In the genomic region with DNA sequence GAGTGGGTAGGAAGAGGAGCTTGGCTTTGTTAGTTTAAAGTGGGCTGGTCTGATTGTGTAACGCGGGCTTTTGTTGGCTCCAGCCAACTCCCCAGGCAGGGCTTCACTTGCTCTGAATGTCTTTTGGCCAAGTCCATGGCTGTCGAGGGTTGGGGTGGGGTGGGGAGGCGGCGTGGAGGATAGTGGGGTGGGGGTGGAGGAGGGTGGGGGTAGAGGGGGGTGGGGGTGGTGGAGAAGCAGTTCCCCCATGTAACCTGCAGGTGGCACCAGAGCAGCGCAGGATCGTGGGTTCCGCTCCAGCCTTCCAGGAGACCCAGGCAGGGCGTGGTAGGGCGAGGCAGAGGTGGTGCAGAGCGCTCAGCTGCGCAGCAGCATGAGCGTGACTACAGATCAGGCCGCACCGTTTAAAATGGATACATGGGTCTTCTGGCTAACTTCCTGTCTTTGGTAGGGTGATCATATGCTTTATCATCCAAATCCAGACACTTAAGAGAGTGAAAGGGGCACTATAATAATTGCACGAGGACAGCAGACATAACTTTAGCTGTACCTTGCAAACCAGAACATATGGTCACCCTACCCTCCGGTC, we compare ENCODE assay signal across 8 cellular contexts. TPM values are rescaled to one million over a fixed set of nuclear protein-coding genes. Genes with fewer than 3 reads are reported as not detected.
DNase-seq lines count a peak whose midpoint lies in the region; ATAC-seq and TF ChIP-seq lines count a peak whose summit lies in the region.

No MANE protein-coding gene starts in this region.

- H4K20me1 ChIP-seq in GM23338 (replicated peaks; ENCODE audit: insufficient read depth), result no peaks in the 10 kb centered on the region

- no peak overlapping the region; the same call in 2 of the 3 replicates for H3K4me3 Mint-ChIP-seq in GM23338

- H3K4me1 Mint-ChIP-seq in GM23338, result peaks cover 15% of the 10 kb centered on the region

- peak; percentile 86 for DNase-seq in GM23338 (ENCODE audit: low spot score)
- DNase-seq in NCI-H510A (lab: John Stamatoyannopoulos, UW), result peak; percentile 54
- peak; percentile 87 for DNase-seq in activated CD4-positive, alpha-beta T cell treated with anti-CD3 and anti-CD28 coated beads for 48 hours
- peak; percentile 86 for DNase-seq in coronary artery (ENCODE audit: low spot score)
- peak; percentile 71 to 94 for DNase-seq in lower leg skin (ENCODE audit: low spot score in 2 of 2)
- DNase-seq in stimulated activated CD4-positive, alpha-beta T cell treated with anti-CD3 and anti-CD28 coated beads, TNF-alpha, amount 100 ng/mL, for 4 hours (ENCODE audit: low read depth in 3 of 3), result peak; percentile 34 to 48 (median 41)

- WGBS in lower leg skin, 2 donors, result 5 to 12% methylated on average over 17 of the region's 17 CpGs

- no peaks in the 10 kb centered on the region for H3K9me2 ChIP-seq in GM23338 (ENCODE audit: insufficient read depth)

- H3K79me2 ChIP-seq in ACC112 (ENCODE audit: control insufficient read depth, insufficient read depth, low read length, unreplicated experiment) (no peaks in the 10 kb centered on the region), GM23338 (replicated peaks; ENCODE audit: insufficient read depth) (no peaks in the 10 kb centered on the region)

- TF ChIP-seq CTCF in GM23338 (conservative IDR thresholded peaks at IDR 0.05; ENCODE audit: low read depth in 2 of 2), result peak in 1 of 2 experiments; percentile 87; a peak in 3 of 4 replicates
- peak; percentile 77 for TF ChIP-seq CTCF in coronary artery (IDR thresholded peaks at IDR 0.05)
- no peak for TF ChIP-seq CTCF in lower leg skin (IDR thresholded peaks at IDR 0.05)

- ATAC-seq in GM23338, result peak; percentile 100
- ATAC-seq in GM19452 (IDR thresholded peaks at IDR 0.05; ENCODE audit: unreplicated experiment), result no peak

- H3K27ac Mint-ChIP-seq in GM23338, result no peak overlapping the region

- no peaks in the 10 kb centered on the region for H3F3A ChIP-seq in GM23338 (replicated peaks; ENCODE audit: low read depth)

- H3K27me3 ChIP-seq in ACC112 (ENCODE audit: insufficient read depth, low read length), result no peaks in the 10 kb centered on the region
- H3K27me3 ChIP-seq in GM23338 (ENCODE audit: insufficient read depth), result peaks cover 12% of the 10 kb centered on the region; the same call in 1 of the 2 replicates

- no peaks in the 10 kb centered on the region; the same call in 2 of the 3 replicates for H3K36me3 Mint-ChIP-seq in GM23338 (ENCODE audit: low read depth)

- TF ChIP-seq POLR2A in lower leg skin (IDR thresholded peaks at IDR 0.05), result no peak

- 0 out of 2 replicates have a peak, but pooled peaks cover 3% of the 10 kb centered on the region for H3K36me3 ChIP-seq in ACC112 (ENCODE audit: insufficient read depth, low read length)
- no peaks in the 10 kb centered on the region for H3K36me3 ChIP-seq in GM23338 (ENCODE audit: insufficient read depth)

- peak overlapping the region; percentile 65; the same call in 1 of the 2 replicates for H3K4me2 ChIP-seq in GM23338

- H3K27me3 Mint-ChIP-seq in GM23338 (ENCODE audit: insufficient read depth, low read depth, poor library complexity), result peaks cover 20% of the 10 kb centered on the region

- peaks cover 8% of the 10 kb centered on the region; the same call in 1 of the 3 replicates for H3K9me3 Mint-ChIP-seq in GM23338

- H3K27ac ChIP-seq in ACC112 (ENCODE audit: low read depth, low read length), result no peak overlapping the region
- no peak overlapping the region for H3K27ac ChIP-seq in GM23338 (ENCODE audit: low read depth)
- peak overlapping the region; percentile 35 to 94 for H3K27ac ChIP-seq in coronary artery

- H3K4me3 ChIP-seq in ACC112 (ENCODE audit: low read depth, low read length) (peak overlapping the region; percentile 52), GM23338 (no peak overlapping the region), coronary artery (peak overlapping the region; percentile 34), lower leg skin (ENCODE audit: low read depth, poor library complexity, severe bottlenecking) (no peak overlapping the region)

- H3K4me1 ChIP-seq in ACC112 (ENCODE audit: control insufficient read depth, insufficient read depth, low read length, unreplicated experiment) (peaks cover 30% of the 10 kb centered on the region), GM23338 (ENCODE audit: insufficient read depth) (peaks cover 9% of the 10 kb centered on the region)

- intact Hi-C loops in lower leg skin (cut with DNase I; ENCODE audit: low total_unique reads), result no loop called here

- H2AFZ ChIP-seq in ACC112 (ENCODE audit: low read length, unreplicated experiment), result peak overlapping the region; percentile 42
- peak overlapping the region; percentile 74; the same call in 1 of the 2 replicates for H2AFZ ChIP-seq in GM23338

TF ChIP-seq in GM23338, 12 proteins besides CTCF, POLR2A, EP300 and RAD21 (continues in another document):
- TF ChIP-seq JUNB (IDR thresholded peaks at IDR 0.05; ENCODE audit: unreplicated experiment), result no peak
- TF ChIP-seq EZH2phosphoT487 (IDR thresholded peaks at IDR 0.05; ENCODE audit: unreplicated experiment), result no peak
- TF ChIP-seq, protein P1, sequence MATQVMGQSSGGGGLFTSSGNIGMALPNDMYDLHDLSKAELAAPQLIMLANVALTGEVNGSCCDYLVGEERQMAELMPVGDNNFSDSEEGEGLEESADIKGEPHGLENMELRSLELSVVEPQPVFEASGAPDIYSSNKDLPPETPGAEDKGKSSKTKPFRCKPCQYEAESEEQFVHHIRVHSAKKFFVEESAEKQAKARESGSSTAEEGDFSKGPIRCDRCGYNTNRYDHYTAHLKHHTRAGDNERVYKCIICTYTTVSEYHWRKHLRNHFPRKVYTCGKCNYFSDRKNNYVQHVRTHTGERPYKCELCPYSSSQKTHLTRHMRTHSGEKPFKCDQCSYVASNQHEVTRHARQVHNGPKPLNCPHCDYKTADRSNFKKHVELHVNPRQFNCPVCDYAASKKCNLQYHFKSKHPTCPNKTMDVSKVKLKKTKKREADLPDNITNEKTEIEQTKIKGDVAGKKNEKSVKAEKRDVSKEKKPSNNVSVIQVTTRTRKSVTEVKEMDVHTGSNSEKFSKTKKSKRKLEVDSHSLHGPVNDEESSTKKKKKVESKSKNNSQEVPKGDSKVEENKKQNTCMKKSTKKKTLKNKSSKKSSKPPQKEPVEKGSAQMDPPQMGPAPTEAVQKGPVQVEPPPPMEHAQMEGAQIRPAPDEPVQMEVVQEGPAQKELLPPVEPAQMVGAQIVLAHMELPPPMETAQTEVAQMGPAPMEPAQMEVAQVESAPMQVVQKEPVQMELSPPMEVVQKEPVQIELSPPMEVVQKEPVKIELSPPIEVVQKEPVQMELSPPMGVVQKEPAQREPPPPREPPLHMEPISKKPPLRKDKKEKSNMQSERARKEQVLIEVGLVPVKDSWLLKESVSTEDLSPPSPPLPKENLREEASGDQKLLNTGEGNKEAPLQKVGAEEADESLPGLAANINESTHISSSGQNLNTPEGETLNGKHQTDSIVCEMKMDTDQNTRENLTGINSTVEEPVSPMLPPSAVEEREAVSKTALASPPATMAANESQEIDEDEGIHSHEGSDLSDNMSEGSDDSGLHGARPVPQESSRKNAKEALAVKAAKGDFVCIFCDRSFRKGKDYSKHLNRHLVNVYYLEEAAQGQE (IDR thresholded peaks at IDR 0.05; ENCODE audit: unreplicated experiment), result no peak
- no peak for TF ChIP-seq NANOG (IDR thresholded peaks at IDR 0.05; ENCODE audit: borderline replicate concordance)

RNA-seq across cellular contexts. Expression of gene GOLGA6A, which starts 28.3 kb away (rescaled TPM):
- total RNA-seq in GM23338 (2014; rRNA removed; shearing (Covaris generic)), result 2.1 and 7.5 TPM in 2 replicates
- polyA plus RNA-seq in GM23338 (2016; fragmentation: Nextera tagmentation; extraction: Ambion mirVana), result 0.18 and 0.57 TPM in 2 replicates
- total RNA-seq in lower leg skin, result 1 to 10 TPM in 1 of 4 donors, under 1 TPM in 1, not detected in 2; 0.23 to 2.2 TPM

RNA-seq across cellular contexts. Expression of gene PML, which starts 59.5 kb away (rescaled TPM):
- 73.1 and 85.3 TPM in 2 replicates for total RNA-seq in GM23338 (2014; rRNA removed; shearing (Covaris generic))
- 18.9 and 19.0 TPM in 2 replicates for polyA plus RNA-seq in GM23338 (2016; fragmentation: Nextera tagmentation; extraction: Ambion mirVana)
- 10 to 100 TPM; 48.5 to 73.7 (median 60.3) TPM for total RNA-seq in lower leg skin

Comparison
In these comparisons a context has a peak if more than half of its experiments do, and no peak if none do; other contexts are left out.
1. H3K27ac ChIP-seq: peak in coronary artery (2 of 2); none in ACC112 (single experiment) and GM23338 (single experiment).
2. H3K4me3 ChIP-seq: peak in ACC112 (single experiment) and coronary artery (single experiment); none in GM23338 (single experiment) and lower leg skin (single experiment).
3. Peak in every context shown above with its lines, with median percentiles within 50 percentile points of each other: DNase-seq.